Comparison of ENCODE assay signal across 8 cellular contexts in genomic region chr5:50666261-50667078, GRCh38. TPM values are rescaled to one million over a fixed set of nuclear protein-coding genes. Genes with fewer than 3 reads are reported as not detected.
DNase-seq lines count a peak whose midpoint lies in the region; ATAC-seq and TF ChIP-seq lines count a peak whose summit lies in the region.

Gene PARP8, plus strand, starts transcription at chr5:50666637. Its CDS starts 459 bp downstream, at chr5:50667096.

- ATAC-seq in HG03139 (IDR thresholded peaks at IDR 0.05; ENCODE audit: unreplicated experiment) = peak; percentile 49

- H3K4me3 ChIP-seq in neutrophil (ENCODE audit: low read depth in 1 of 2, low read length in 1 of 2) = peak within 1 kb of the TSS; percentile 78 to 88
- peak within 1 kb of the TSS; percentile 87 to 92 (median 90) for H3K4me3 ChIP-seq in tibial nerve

- no peak for TF ChIP-seq POLR2A in tibial nerve (IDR thresholded peaks at IDR 0.05)

- TF ChIP-seq CTCF in neutrophil (IDR thresholded peaks at IDR 0.05) (no peak), tibial nerve (IDR thresholded peaks at IDR 0.05) (no peak)

- 0 to 1% methylated on average over 30 to 67 of the region's 70 CpGs for WGBS in tibial nerve, 2 donors

- no peaks in the 10 kb centered on the region for H3K27me3 ChIP-seq in neutrophil
- no peaks in the 10 kb centered on the region for H3K27me3 ChIP-seq in tibial nerve

- H3K9me3 ChIP-seq in neutrophil (no peaks in the 10 kb centered on the region), tibial nerve (no peaks in the 10 kb centered on the region)

- H3K36me3 ChIP-seq in neutrophil (no peaks in the 10 kb centered on the region), tibial nerve (no peaks in the 10 kb centered on the region)

- DNase-seq in NCI-H82 (lab: John Stamatoyannopoulos, UW) = peak; percentile 13
- no peak for DNase-seq in NCI-H82 treated with DMSO at 0.1 percent for 48 hours (lab: John Stamatoyannopoulos, UW; ENCODE audit: unreplicated experiment)
- DNase-seq in RKO (ENCODE audit: low spot score) = peak; percentile 72
- peak; percentile 43 for DNase-seq in activated gamma-delta T cell treated with Interleukin-2 at 50 U/mL for 16 hours
- peak; percentile 53 for DNase-seq in germinal center (ENCODE audit: low spot score)
- DNase-seq in tibial nerve (ENCODE audit: low spot score in 2 of 2) = peak in 1 of 2 donors; percentile 54

- H3K4me1 ChIP-seq in neutrophil (ENCODE audit: control insufficient read depth in 1 of 2, insufficient read depth in 1 of 2, low read depth in 1 of 2, low read length in 1 of 2) = peaks cover 52 to 57% of the 10 kb centered on the region in 2 experiments
- peaks cover 0 to 11% (median 6%) of the 10 kb centered on the region in 4 donors for H3K4me1 ChIP-seq in tibial nerve

- TF ChIP-seq EP300 in tibial nerve (IDR thresholded peaks at IDR 0.05) = no peak

- peak within 1 kb of the TSS; percentile 96 for H3K27ac ChIP-seq in neutrophil
- H3K27ac ChIP-seq in tibial nerve = peak within 1 kb of the TSS; percentile 88 to 95 (median 90)

RNA-seq across cellular contexts. Expression of gene PARP8, which starts in this region (rescaled TPM):
- total RNA-seq in tibial nerve = 10 to 100 TPM; 10.4 to 24.7 (median 18.8) TPM
